In the genomic region with DNA sequence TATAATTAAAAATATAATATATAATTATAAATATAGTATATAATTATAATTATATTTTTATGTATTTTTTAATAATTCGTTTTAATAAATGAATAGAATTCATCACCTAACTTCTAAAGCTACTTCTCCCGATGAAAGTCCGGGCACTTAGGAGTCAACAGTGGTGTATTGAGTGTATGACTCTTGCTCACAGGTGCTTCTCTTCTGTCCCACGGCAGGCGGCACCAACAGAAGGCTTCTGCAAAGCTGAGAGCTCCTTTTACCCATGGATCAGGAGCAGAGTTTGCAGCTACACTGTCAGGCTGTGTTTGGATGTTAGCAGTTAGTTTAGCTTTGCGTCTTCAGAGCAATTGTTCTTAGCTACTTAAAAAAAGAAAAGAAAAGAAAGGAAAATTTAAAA, we compare ENCODE assay signal across 23 cellular contexts.
"Had no signal": no experiment of that assay in that cellular context is flagged by ENCODE, and none has a peak within 500 bp of the region (broad histone marks: within the 10 kb centered on the region; RNA-seq: fewer than 3 reads in every experiment).

No MANE protein-coding gene starts in this region.

- H3K27ac ChIP-seq: coronary artery, dorsolateral prefrontal cortex, esophagus muscularis mucosa, foreskin keratinocyte, gastroesophageal sphincter, heart left ventricle, hepatocyte, lower lobe of right lung had no signal

- H3K4me1 Mint-ChIP-seq: immature natural killer cell, mesothelial cell of epicardium, naive B cell had no signal

- ATAC-seq: foreskin keratinocyte, gastroesophageal sphincter, heart left ventricle, left colon, left lobe of liver, left ventricle myocardium superior, lower lobe of right lung, mucosa of descending colon had no signal

- H3K27me3 Mint-ChIP-seq: naive B cell had no signal

- H3K36me3 ChIP-seq: lower lobe of right lung had no signal

- DNase-seq: dermis blood vessel endothelial cell; dorsolateral prefrontal cortex; effector CD4-positive, alpha-beta T cell; effector memory CD4-positive, alpha-beta T cell; foreskin keratinocyte; heart left ventricle; hypothalamus; immature natural killer cell; islet precursor cell; kidney; kidney glomerular epithelial cell; left colon; left ventricle myocardium superior; lower lobe of right lung; mesenchymal stem cell; mucosa of descending colon; naive B cell had no signal

- H3K4me3 ChIP-seq: coronary artery, dorsolateral prefrontal cortex, esophagus muscularis mucosa, gastroesophageal sphincter, heart left ventricle, hepatocyte, lower lobe of right lung, mucosa of descending colon had no signal

- H3K4me3 Mint-ChIP-seq: immature natural killer cell, mesothelial cell of epicardium, naive B cell had no signal

- H3K4me1 ChIP-seq: esophagus muscularis mucosa, foreskin keratinocyte, gastroesophageal sphincter, heart left ventricle, lower lobe of right lung had no signal

- H3K27ac Mint-ChIP-seq: immature natural killer cell, mesothelial cell of epicardium, naive B cell had no signal

- H3K27me3 ChIP-seq: dorsolateral prefrontal cortex, esophagus muscularis mucosa, foreskin keratinocyte, gastroesophageal sphincter, heart left ventricle, hepatocyte had no signal
